Comparison of ENCODE assay signal across 8 cellular contexts in the genomic region with DNA sequence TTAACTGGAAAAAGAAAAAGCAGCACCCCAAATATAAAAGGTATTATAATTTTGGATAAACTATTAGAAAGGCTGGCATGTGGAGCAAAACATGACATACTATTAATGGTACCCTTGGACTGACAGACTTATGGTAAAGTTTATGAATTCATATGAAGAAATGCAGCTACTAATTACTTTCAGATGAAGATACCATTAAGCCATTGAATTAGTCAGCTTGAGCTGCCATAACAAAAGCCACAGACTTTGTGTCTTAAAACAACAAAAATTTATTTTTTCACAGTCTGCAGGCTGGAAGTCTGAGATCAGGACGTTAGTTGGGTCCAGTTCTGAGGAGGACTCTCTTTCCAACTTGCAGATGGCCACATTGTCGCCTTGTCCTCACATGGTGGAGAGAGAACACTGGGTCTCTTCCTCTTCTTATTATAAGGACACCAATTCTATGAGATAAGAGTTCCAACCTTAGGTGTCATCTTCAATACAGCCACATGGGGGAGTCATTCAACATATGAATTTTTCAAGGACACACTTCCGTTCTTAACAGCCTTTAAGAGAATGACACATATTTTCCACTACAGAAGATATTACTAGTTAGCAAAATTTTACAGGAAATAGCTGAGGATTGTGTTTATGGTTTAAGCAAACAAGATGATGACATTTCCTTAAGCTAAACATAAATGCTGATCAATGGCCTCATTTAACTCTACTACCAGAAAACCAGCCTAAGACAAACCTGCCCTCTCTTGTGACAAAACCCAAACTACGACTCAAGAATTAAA. TPM values are rescaled to one million over a fixed set of nuclear protein-coding genes. Genes with fewer than 3 reads are reported as not detected.
DNase-seq lines count a peak whose midpoint lies in the region; ATAC-seq and TF ChIP-seq lines count a peak whose summit lies in the region.

No MANE protein-coding gene starts in this region.

- BruUV-seq in MCF 10A (replicated peaks; lab: Mats Ljungman, UMichigan), result no TSS peak

- intact Hi-C loops in MCF 10A (cut with micrococcal nuclease), result no loop called here

- CTCF ChIA-PET in MCF 10A (lab: Yijun Ruan, JAX), result interaction anchor here (0.6 to 1.9 kb wide), 18 partner anchors 9 to 406 kb away, joined by 3 to 14 read pairs (median 4); no protein-coding TSS in a partner anchor

- in situ Hi-C loops in GM13976 (cut with MboI; ENCODE audit: low sequenced_read_pairs, unreplicated experiment), result no loop called here

- H3K4me1 Mint-ChIP-seq in MCF 10A (ENCODE audit: insufficient read depth, unreplicated experiment), result no peaks in the 10 kb centered on the region

- no peaks in the 10 kb centered on the region for H3K9me3 Mint-ChIP-seq in MCF 10A (ENCODE audit: unreplicated experiment)

- DNase-seq in AG08396 (ENCODE audit: low spot score), result peak; percentile 39
- peak; percentile 59 for DNase-seq in GM13976 (ENCODE audit: low spot score)
- DNase-seq in MV-4-11 (lab: John Stamatoyannopoulos, UW), result peak; percentile 91
- DNase-seq in SKM-1 (lab: John Stamatoyannopoulos, UW; ENCODE audit: unreplicated experiment), result peak; percentile 65
- DNase-seq in MCF 10A (ENCODE audit: unreplicated experiment), result peak; percentile 70
- peak; percentile 85 for DNase-seq in kidney tubule cell (ENCODE audit: low spot score)
- DNase-seq in stromal cell of bone marrow (ENCODE audit: low read depth), result peak; percentile 72

- no peaks in the 10 kb centered on the region for H3K27me3 Mint-ChIP-seq in MCF 10A (ENCODE audit: insufficient read depth, unreplicated experiment)

- no peaks in the 10 kb centered on the region for H3K36me3 Mint-ChIP-seq in MCF 10A (ENCODE audit: insufficient read depth, unreplicated experiment)

- ATAC-seq in HG02678 (IDR thresholded peaks at IDR 0.05; ENCODE audit: unreplicated experiment), result peak; percentile 97

- H3K27ac Mint-ChIP-seq in MCF 10A (ENCODE audit: low read depth, unreplicated experiment), result no peak overlapping the region

- POLR2A ChIA-PET in MCF 10A (lab: Yijun Ruan, JAX), result interaction anchor here (0.6 to 1.4 kb wide), 4 partner anchors 8 to 584 kb away, joined by 3 to 5 read pairs (median 4); no protein-coding TSS in a partner anchor

- TF ChIP-seq CTCF in GM13976 (IDR thresholded peaks at IDR 0.05; ENCODE audit: borderline replicate concordance, control extremely low read depth, extremely low read depth, insufficient read depth, missing control alignments) (peak; percentile 57), MCF 10A (IDR thresholded peaks at IDR 0.05; ENCODE audit: unreplicated experiment) (peak; percentile 45)

- no peak overlapping the region for H3K4me3 Mint-ChIP-seq in MCF 10A (ENCODE audit: unreplicated experiment)

RNA-seq across cellular contexts. Expression of gene DCUN1D5, which starts 56.1 kb away (rescaled TPM):
- total RNA-seq in MCF 10A (2022), result 53.8 and 87.4 TPM in 2 replicates

Comparison
In these comparisons a context has a peak if more than half of its experiments do, and no peak if none do; other contexts are left out.
1. Peak in every context shown above with its lines: DNase-seq and ATAC-seq.
2. DNase-seq: peak in every context shown above with its lines; median percentile 91 in MV-4-11; 85 in kidney tubule cell; 72 in stromal cell of bone marrow; 70 in MCF 10A; 65 in SKM-1; 59 in GM13976; 39 in AG08396.